Comparison of ENCODE assay signal across 8 cellular contexts in genomic region chr1:120342231-120343073, GRCh38.
A peak's percentile ranks its signal among the peaks of the same experiment; 100 is the strongest.
DNase-seq lines count a peak whose midpoint lies in the region; ATAC-seq and TF ChIP-seq lines count a peak whose summit lies in the region.
"Not testable (repeated sequence)": the region's sequence is repeated elsewhere in the genome, so short reads cannot be mapped to it uniquely, and the experiment has no call there.

No MANE protein-coding gene starts in this region.

- not testable (repeated sequence) for TF ChIP-seq CTCF in AG04450 (IDR thresholded peaks at IDR 0.05; ENCODE audit: low read depth, low read length); choroid plexus epithelial cell (conservative IDR thresholded peaks at IDR 0.05; ENCODE audit: low read depth, low read length); hepatocyte (IDR thresholded peaks at IDR 0.05; ENCODE audit: poor library complexity); natural killer cell (IDR thresholded peaks at IDR 0.05)

- not testable (repeated sequence) for H3K9me3 Mint-ChIP-seq in T-helper 1 cell treated with Interleukin-12 subunit alpha and Interleukin-12 subunit beta and Interleukin-4 antibody, amounts not matched to agents 30 μg/mL and 1 μg/mL, for 36 hours; natural killer cell; stimulated activated memory B cell treated with anti-CD40 and anti-IgM and Interleukin-4, amounts not matched to agents 10 μg/mL and 1 μg/mL and 100 μg/mL, for 72 hours

- ATAC-seq in natural killer cell = peak in 1 of 3 donors; percentile 46
- ATAC-seq in stimulated activated memory B cell treated with anti-CD40 and anti-IgM and Interleukin-4, amounts not matched to agents 10 μg/mL and 1 μg/mL and 100 μg/mL, for 72 hours = not testable (repeated sequence)

- not testable (repeated sequence) for H4K20me1 ChIP-seq in hepatocyte (ENCODE audit: insufficient read depth, poor library complexity, severe bottlenecking)

- H3K36me3 Mint-ChIP-seq in T-helper 1 cell treated with Interleukin-12 subunit alpha and Interleukin-12 subunit beta and Interleukin-4 antibody, amounts not matched to agents 30 μg/mL and 1 μg/mL, for 36 hours (ENCODE audit: low read depth); natural killer cell; stimulated activated memory B cell treated with anti-CD40 and anti-IgM and Interleukin-4, amounts not matched to agents 10 μg/mL and 1 μg/mL and 100 μg/mL, for 72 hours: not testable (repeated sequence)

- H3K4me1 ChIP-seq in hepatocyte (ENCODE audit: insufficient read depth) = not testable (repeated sequence)

- 1% methylated on average over 26 of the region's 44 CpGs for WGBS in hepatocyte (ENCODE audit: low lambda C conversion rate, missing lambda C conversion rate)

- POLR2A ChIA-PET in AG04450 (lab: Yijun Ruan, JAX) = not testable (repeated sequence)

- intact Hi-C loops in natural killer cell (cut with micrococcal nuclease) = not testable (repeated sequence)

- not testable (repeated sequence) for H3K79me2 ChIP-seq in hepatocyte

- H3K4me1 Mint-ChIP-seq in T-helper 1 cell treated with Interleukin-12 subunit alpha and Interleukin-12 subunit beta and Interleukin-4 antibody, amounts not matched to agents 30 μg/mL and 1 μg/mL, for 36 hours (ENCODE audit: low read depth); natural killer cell; stimulated activated memory B cell treated with anti-CD40 and anti-IgM and Interleukin-4, amounts not matched to agents 10 μg/mL and 1 μg/mL and 100 μg/mL, for 72 hours: not testable (repeated sequence)

- H3K27ac Mint-ChIP-seq in T-helper 1 cell treated with Interleukin-12 subunit alpha and Interleukin-12 subunit beta and Interleukin-4 antibody, amounts not matched to agents 30 μg/mL and 1 μg/mL, for 36 hours = peak overlapping the region; percentile 81
- H3K27ac Mint-ChIP-seq in natural killer cell = peak overlapping the region; percentile 77 to 86
- peak overlapping the region; percentile 70 for H3K27ac Mint-ChIP-seq in stimulated activated memory B cell treated with anti-CD40 and anti-IgM and Interleukin-4, amounts not matched to agents 10 μg/mL and 1 μg/mL and 100 μg/mL, for 72 hours

- H3K4me3 ChIP-seq in AG04450 (ENCODE audit: low read depth, low read length) (peak overlapping the region; percentile 36), choroid plexus epithelial cell (ENCODE audit: low read depth, low read length) (peak overlapping the region; percentile 33), hepatocyte (peak overlapping the region; percentile 42)

- H3K27me3 ChIP-seq in AG04450 (ENCODE audit: control insufficient read depth, insufficient read depth, low read length); hepatocyte: not testable (repeated sequence)

- H3K27me3 Mint-ChIP-seq in T-helper 1 cell treated with Interleukin-12 subunit alpha and Interleukin-12 subunit beta and Interleukin-4 antibody, amounts not matched to agents 30 μg/mL and 1 μg/mL, for 36 hours (ENCODE audit: low read depth); natural killer cell (ENCODE audit: low read depth in 2 of 2); stimulated activated memory B cell treated with anti-CD40 and anti-IgM and Interleukin-4, amounts not matched to agents 10 μg/mL and 1 μg/mL and 100 μg/mL, for 72 hours: not testable (repeated sequence)

- H2AFZ ChIP-seq in hepatocyte = peak overlapping the region; percentile 20

- not testable (repeated sequence) for H3K27ac ChIP-seq in AG04450 (ENCODE audit: low read depth, low read length)
- peak overlapping the region; percentile 90 for H3K27ac ChIP-seq in hepatocyte

- peak overlapping the region; percentile 77 for H3K4me3 Mint-ChIP-seq in T-helper 1 cell treated with Interleukin-12 subunit alpha and Interleukin-12 subunit beta and Interleukin-4 antibody, amounts not matched to agents 30 μg/mL and 1 μg/mL, for 36 hours
- peak overlapping the region; percentile 89 for H3K4me3 Mint-ChIP-seq in natural killer cell
- H3K4me3 Mint-ChIP-seq in stimulated activated memory B cell treated with anti-CD40 and anti-IgM and Interleukin-4, amounts not matched to agents 10 μg/mL and 1 μg/mL and 100 μg/mL, for 72 hours = peak overlapping the region; percentile 66

- H3K9me2 ChIP-seq in hepatocyte (replicated peaks; ENCODE audit: insufficient read depth) = not testable (repeated sequence)

- CTCF ChIA-PET in AG04450 (lab: Charles Lee) = not testable (repeated sequence)

- H3K4me2 ChIP-seq in hepatocyte = peak overlapping the region; percentile 79

- DNase-seq in AG04450 (ENCODE audit: low read depth, low spot score); choroid plexus epithelial cell (ENCODE audit: low read depth); hepatocyte (ENCODE audit: low spot score); natural killer cell: not testable (repeated sequence)
- DNase-seq in HT-29 (ENCODE audit: low spot score) = peak; percentile 2
- peak; percentile 14 for DNase-seq in activated effector memory CD4-positive, alpha-beta T cell treated with Interleukin-2 at 50 U/mL for 16 hours

- not testable (repeated sequence) for H3K36me3 ChIP-seq in hepatocyte (replicated peaks; ENCODE audit: insufficient read depth, low read depth)

- not testable (repeated sequence) for H3K9me3 ChIP-seq in AG04450 (ENCODE audit: control insufficient read depth, insufficient read depth, low read length); hepatocyte (ENCODE audit: low read depth)
